9 cellular contexts compared by ENCODE assay signal in the genomic region with DNA sequence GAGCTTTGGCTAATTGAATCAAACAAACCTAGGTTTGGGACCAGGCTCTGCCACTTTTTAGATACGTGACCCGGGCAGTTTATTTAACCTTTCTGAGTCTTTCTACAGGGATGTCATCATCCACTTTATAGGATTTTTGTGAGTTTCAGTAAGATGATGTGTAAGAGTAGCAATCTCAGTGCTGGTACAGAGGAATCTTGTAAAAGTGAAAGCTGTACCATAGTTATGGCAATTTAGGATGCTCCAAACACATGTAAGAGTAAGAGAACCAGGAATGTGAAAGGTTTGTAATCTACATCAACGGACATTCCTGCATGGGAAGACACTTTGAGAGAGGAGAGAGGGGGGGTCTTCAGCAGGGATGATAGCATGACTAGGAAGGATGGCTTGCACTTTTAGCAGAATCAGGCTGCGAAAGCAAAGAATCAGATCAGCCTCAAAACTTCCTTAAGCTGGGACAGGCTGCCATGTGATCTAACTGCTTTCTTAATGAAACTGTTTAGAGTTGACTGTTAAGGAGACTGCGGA. TPM values are rescaled to one million over a fixed set of nuclear protein-coding genes. Genes with fewer than 3 reads are reported as not detected.
DNase-seq lines count a peak whose midpoint lies in the region; ATAC-seq, FAIRE-seq and TF ChIP-seq lines count a peak whose summit lies in the region.
"Had no signal": no experiment of that assay in that cellular context is flagged by ENCODE, and none has a peak within 500 bp of the region (broad histone marks: within the 10 kb centered on the region; RNA-seq: fewer than 3 reads in every experiment).

No MANE protein-coding gene starts in this region.

- H3K4me3 Mint-ChIP-seq in T-helper 1 cell treated with Interleukin-12 subunit alpha and Interleukin-12 subunit beta and Interleukin-4 antibody, amounts not matched to agents 30 μg/mL and 1 μg/mL, for 36 hours = peak overlapping the region; percentile 89
- peak overlapping the region; percentile 97 for H3K4me3 Mint-ChIP-seq in activated T-helper 2 cell treated with anti-CD3 and anti-CD28 coated beads, Interferon-gamma antibody, Interleukin-2, Interleukin-4, amounts not matched to agents 10 μg/mL and 5 μg/mL and 100 μg/mL, durations not matched to agents 14 hours and 24 hours and 36 hours (ENCODE audit: low read depth)

- FAIRE-seq in keratinocyte (lab: Jason Lieb, UNC) = no peak

- H3K9me1 ChIP-seq in keratinocyte (ENCODE audit: control insufficient read depth, extremely low read depth, insufficient read depth, low read length) = no peaks in the 10 kb centered on the region

- no peak for TF ChIP-seq CTCF in keratinocyte (optimal IDR thresholded peaks at IDR 0.05 in 1 of 3, IDR thresholded peaks at IDR 0.05 in 1 of 3, conservative IDR thresholded peaks at IDR 0.05 in 1 of 3; ENCODE audit: extremely low read depth in 1 of 3, insufficient read depth in 2 of 3, low read length in 3 of 3)

- H3K36me3 Mint-ChIP-seq in T-helper 1 cell treated with Interleukin-12 subunit alpha and Interleukin-12 subunit beta and Interleukin-4 antibody, amounts not matched to agents 30 μg/mL and 1 μg/mL, for 36 hours (ENCODE audit: low read depth) = peaks cover 36% of the 10 kb centered on the region
- H3K36me3 Mint-ChIP-seq in activated T-helper 2 cell treated with anti-CD3 and anti-CD28 coated beads, Interferon-gamma antibody, Interleukin-2, Interleukin-4, amounts not matched to agents 10 μg/mL and 5 μg/mL and 100 μg/mL, durations not matched to agents 14 hours and 24 hours and 36 hours (ENCODE audit: low read depth) = peaks cover 89% of the 10 kb centered on the region

- ATAC-seq in GM21619 (IDR thresholded peaks at IDR 0.05; ENCODE audit: unreplicated experiment) = no peak

- no peak for DNase-seq in T-helper 1 cell
- DNase-seq in activated T-helper 2 cell treated with anti-CD3 and anti-CD28 coated beads, Interferon-gamma antibody, Interleukin-2, Interleukin-4, amounts not matched to agents 10 μg/mL and 5 μg/mL and 100 μg/mL, durations not matched to agents 14 hours and 24 hours and 36 hours (ENCODE audit: low spot score) = no peak
- no peak for DNase-seq in keratinocyte (ENCODE audit: low read depth, low spot score)
- no peak for DNase-seq in OCI-M1 (lab: John Stamatoyannopoulos, UW)
- no peak for DNase-seq in SK-N-DZ (ENCODE audit: low spot score)
- DNase-seq: hippocampal formation had no signal

- peaks cover 19% of the 10 kb centered on the region for H4K20me1 ChIP-seq in keratinocyte (ENCODE audit: control insufficient read depth, extremely low read depth, insufficient read depth, low read length)

- H3K9me3 ChIP-seq in keratinocyte (ENCODE audit: control insufficient read depth, low read depth, low read length) = no peaks in the 10 kb centered on the region
- H3K9me3 ChIP-seq in subcutaneous abdominal adipose tissue (ENCODE audit: control insufficient read depth in 5 of 5, low read length in 5 of 5) = peaks cover 0 to 2% (median 0%) of the 10 kb centered on the region in 5 donors

- H3K27ac Mint-ChIP-seq in T-helper 1 cell treated with Interleukin-12 subunit alpha and Interleukin-12 subunit beta and Interleukin-4 antibody, amounts not matched to agents 30 μg/mL and 1 μg/mL, for 36 hours = peak overlapping the region; percentile 92
- H3K27ac Mint-ChIP-seq in activated T-helper 2 cell treated with anti-CD3 and anti-CD28 coated beads, Interferon-gamma antibody, Interleukin-2, Interleukin-4, amounts not matched to agents 10 μg/mL and 5 μg/mL and 100 μg/mL, durations not matched to agents 14 hours and 24 hours and 36 hours = peak overlapping the region; percentile 96

- H3K27me3 Mint-ChIP-seq in T-helper 1 cell treated with Interleukin-12 subunit alpha and Interleukin-12 subunit beta and Interleukin-4 antibody, amounts not matched to agents 30 μg/mL and 1 μg/mL, for 36 hours (ENCODE audit: low read depth) = no peaks in the 10 kb centered on the region
- H3K27me3 Mint-ChIP-seq in activated T-helper 2 cell treated with anti-CD3 and anti-CD28 coated beads, Interferon-gamma antibody, Interleukin-2, Interleukin-4, amounts not matched to agents 10 μg/mL and 5 μg/mL and 100 μg/mL, durations not matched to agents 14 hours and 24 hours and 36 hours (ENCODE audit: low read depth) = no peaks in the 10 kb centered on the region

- H3K4me3 ChIP-seq in keratinocyte (ENCODE audit: control insufficient read depth in 2 of 3, extremely low read depth in 1 of 3, insufficient read depth in 2 of 3, low read depth in 1 of 3, low read length in 3 of 3) = peak overlapping the region; percentile 72 to 98 (median 93)
- H3K4me3 ChIP-seq in subcutaneous abdominal adipose tissue (ENCODE audit: low read depth in 1 of 5, low read length in 5 of 5) = peak overlapping the region; percentile 84 to 99 (median 92)

- peak overlapping the region; percentile 95 for H3K4me2 ChIP-seq in keratinocyte (ENCODE audit: control insufficient read depth, extremely low read depth, insufficient read depth, low read depth, low read length)

- H3K27ac ChIP-seq in keratinocyte (ENCODE audit: control insufficient read depth, insufficient read depth, low read length) (peak overlapping the region; percentile 99), subcutaneous abdominal adipose tissue (ENCODE audit: low read depth, low read length) (peak overlapping the region; percentile 98)

- dilution Hi-C loops in keratinocyte (cut with MboI; ENCODE audit: extremely low pct_ligation_motif_present, low sequenced_read_pairs) = no loop called here

- H3K4me1 ChIP-seq in keratinocyte (ENCODE audit: control insufficient read depth, extremely low read depth, insufficient read depth, low read length) (peaks cover 26% of the 10 kb centered on the region), subcutaneous abdominal adipose tissue (ENCODE audit: control insufficient read depth in 5 of 5, insufficient read depth in 5 of 5, low read length in 5 of 5) (peaks cover 12 to 20% (median 18%) of the 10 kb centered on the region in 5 donors)

- H3K36me3 ChIP-seq in keratinocyte (ENCODE audit: control insufficient read depth in 2 of 2, extremely low read depth in 1 of 2, insufficient read depth in 2 of 2, low read length in 2 of 2) (peaks cover 21 to 43% of the 10 kb centered on the region in 2 experiments), subcutaneous abdominal adipose tissue (ENCODE audit: control insufficient read depth in 5 of 5, insufficient read depth in 5 of 5, low read length in 5 of 5) (peaks cover 13 to 50% (median 37%) of the 10 kb centered on the region in 5 donors)

- H3K27me3 ChIP-seq in keratinocyte (ENCODE audit: control insufficient read depth, extremely low read depth, insufficient read depth, low read length) = no peaks in the 10 kb centered on the region
- H3K27me3 ChIP-seq in subcutaneous abdominal adipose tissue (ENCODE audit: control insufficient read depth in 5 of 5, insufficient read depth in 4 of 5, low read length in 5 of 5) = peaks cover 0 to 7% (median 0%) of the 10 kb centered on the region in 5 donors

- H2AFZ ChIP-seq in keratinocyte (ENCODE audit: control insufficient read depth, low read length) = no peak overlapping the region

- peaks cover 32% of the 10 kb centered on the region for H3K4me1 Mint-ChIP-seq in T-helper 1 cell treated with Interleukin-12 subunit alpha and Interleukin-12 subunit beta and Interleukin-4 antibody, amounts not matched to agents 30 μg/mL and 1 μg/mL, for 36 hours (ENCODE audit: low read depth)
- H3K4me1 Mint-ChIP-seq in activated T-helper 2 cell treated with anti-CD3 and anti-CD28 coated beads, Interferon-gamma antibody, Interleukin-2, Interleukin-4, amounts not matched to agents 10 μg/mL and 5 μg/mL and 100 μg/mL, durations not matched to agents 14 hours and 24 hours and 36 hours (ENCODE audit: low read depth) = peaks cover 33% of the 10 kb centered on the region

- intact Hi-C loops in activated T-helper 2 cell treated with anti-CD3 and anti-CD28 coated beads, Interferon-gamma antibody, Interleukin-2, Interleukin-4, amounts not matched to agents 10 μg/mL and 5 μg/mL and 100 μg/mL, durations not matched to agents 14 hours and 24 hours and 36 hours (cut with micrococcal nuclease) = loop anchor here (2.0 to 5.0 kb wide), 3 partner anchors 88 to 559 kb away; a partner anchor contains a TSS

- peaks cover 63% of the 10 kb centered on the region for H3K79me2 ChIP-seq in keratinocyte (ENCODE audit: control insufficient read depth, insufficient read depth, low read length)

- H3K9me3 Mint-ChIP-seq in T-helper 1 cell treated with Interleukin-12 subunit alpha and Interleukin-12 subunit beta and Interleukin-4 antibody, amounts not matched to agents 30 μg/mL and 1 μg/mL, for 36 hours = no peaks in the 10 kb centered on the region
- H3K9me3 Mint-ChIP-seq in activated T-helper 2 cell treated with anti-CD3 and anti-CD28 coated beads, Interferon-gamma antibody, Interleukin-2, Interleukin-4, amounts not matched to agents 10 μg/mL and 5 μg/mL and 100 μg/mL, durations not matched to agents 14 hours and 24 hours and 36 hours = no peaks in the 10 kb centered on the region

- H3K9ac ChIP-seq in keratinocyte (ENCODE audit: control insufficient read depth, extremely low read depth, insufficient read depth, low read length) = peak overlapping the region; percentile 99
- peak overlapping the region; percentile 70 to 98 (median 96) for H3K9ac ChIP-seq in subcutaneous abdominal adipose tissue (ENCODE audit: low read length in 5 of 5)

RNA-seq across cellular contexts. Expression of a gene that starts 1.0 kb away (rescaled TPM):
- total RNA-seq in activated T-helper 2 cell treated with anti-CD3 and anti-CD28 coated beads, Interferon-gamma antibody, Interleukin-2, Interleukin-4, amounts not matched to agents 10 μg/mL and 5 μg/mL and 100 μg/mL, durations not matched to agents 14 hours and 24 hours and 36 hours = 195 and 196 TPM in 2 replicates
- 76.2 to 195 TPM (median 126 TPM) in 3 replicates for polyA plus RNA-seq in keratinocyte
- polyA plus RNA-seq in keratinocyte (2011; ENCODE audit: low read depth) = 45.3 TPM
- polyA plus RNA-seq in keratinocyte (2011; cell fraction: cytosol; rRNA removed) = 119 and 132 TPM in 2 replicates
- 133 and 187 TPM in 2 replicates for polyA plus RNA-seq in keratinocyte (2011; cell fraction: nucleus; rRNA removed)
- 48.3 and 103 TPM in 2 replicates for polyA plus RNA-seq in keratinocyte (2012; ENCODE audit: low replicate concordance)
- polyA minus RNA-seq in keratinocyte = 36.8 to 101 TPM (median 48.8 TPM) in 3 replicates
- polyA minus RNA-seq in keratinocyte (2011; cell fraction: cytosol; rRNA and poly(A)+ RNA removed) = 58.7 TPM
- polyA minus RNA-seq in keratinocyte (2011; cell fraction: nucleus; rRNA and poly(A)+ RNA removed) = 36.8 and 63.9 TPM in 2 replicates
- polyA plus RNA-seq in SK-N-DZ (2014; cell fraction: cytosol; rRNA removed) = 108 and 127 TPM in 2 replicates
- 66.8 and 109 TPM in 2 replicates for polyA plus RNA-seq in SK-N-DZ (2014; cell fraction: nucleus; rRNA removed)

RNA-seq across cellular contexts. Expression of a gene that starts 20.3 kb away (rescaled TPM):
- 91.3 and 94.1 TPM in 2 replicates for total RNA-seq in activated T-helper 2 cell treated with anti-CD3 and anti-CD28 coated beads, Interferon-gamma antibody, Interleukin-2, Interleukin-4, amounts not matched to agents 10 μg/mL and 5 μg/mL and 100 μg/mL, durations not matched to agents 14 hours and 24 hours and 36 hours
- polyA plus RNA-seq in keratinocyte = 12.9 to 31.0 TPM (median 17.9 TPM) in 3 replicates
- polyA plus RNA-seq in keratinocyte (2011; ENCODE audit: low read depth) = 16.0 TPM
- 14.2 and 17.1 TPM in 2 replicates for polyA plus RNA-seq in keratinocyte (2011; cell fraction: cytosol; rRNA removed)
- 70.5 and 71.2 TPM in 2 replicates for polyA plus RNA-seq in keratinocyte (2011; cell fraction: nucleus; rRNA removed)
- 33.2 and 39.2 TPM in 2 replicates for polyA plus RNA-seq in keratinocyte (2012; ENCODE audit: low replicate concordance)
- 28.1 to 117 TPM (median 35.9 TPM) in 3 replicates for polyA minus RNA-seq in keratinocyte
- polyA minus RNA-seq in keratinocyte (2011; cell fraction: cytosol; rRNA and poly(A)+ RNA removed) = 27.6 TPM
- 32.9 and 36.4 TPM in 2 replicates for polyA minus RNA-seq in keratinocyte (2011; cell fraction: nucleus; rRNA and poly(A)+ RNA removed)
- polyA plus RNA-seq in SK-N-DZ (2014; cell fraction: cytosol; rRNA removed) = 27.8 and 39.6 TPM in 2 replicates
- polyA plus RNA-seq in SK-N-DZ (2014; cell fraction: nucleus; rRNA removed) = 51.7 and 69.3 TPM in 2 replicates

RNA-seq across cellular contexts. Expression of a gene that starts 33.0 kb away (rescaled TPM):
- 71.8 and 74.8 TPM in 2 replicates for total RNA-seq in activated T-helper 2 cell treated with anti-CD3 and anti-CD28 coated beads, Interferon-gamma antibody, Interleukin-2, Interleukin-4, amounts not matched to agents 10 μg/mL and 5 μg/mL and 100 μg/mL, durations not matched to agents 14 hours and 24 hours and 36 hours
- polyA plus RNA-seq in keratinocyte = 71.7 to 166 TPM (median 97.3 TPM) in 3 replicates
- polyA plus RNA-seq in keratinocyte (2011; ENCODE audit: low read depth) = 23.5 TPM
- polyA plus RNA-seq in keratinocyte (2011; cell fraction: cytosol; rRNA removed) = 57.6 and 69.3 TPM in 2 replicates
- 344 and 409 TPM in 2 replicates for polyA plus RNA-seq in keratinocyte (2011; cell fraction: nucleus; rRNA removed)
- 59.9 and 64.4 TPM in 2 replicates for polyA plus RNA-seq in keratinocyte (2012; ENCODE audit: low replicate concordance)
- 179 to 205 TPM (median 190 TPM) in 3 replicates for polyA minus RNA-seq in keratinocyte
- 107 TPM for polyA minus RNA-seq in keratinocyte (2011; cell fraction: cytosol; rRNA and poly(A)+ RNA removed)
- 104 and 137 TPM in 2 replicates for polyA minus RNA-seq in keratinocyte (2011; cell fraction: nucleus; rRNA and poly(A)+ RNA removed)
- polyA plus RNA-seq in SK-N-DZ (2014; cell fraction: cytosol; rRNA removed) = 61.6 and 73.8 TPM in 2 replicates
- polyA plus RNA-seq in SK-N-DZ (2014; cell fraction: nucleus; rRNA removed) = 187 and 202 TPM in 2 replicates
